ENCODE assay signal across 10 cellular contexts in genomic region chr5:179866241-179867078, GRCh38. TPM values are rescaled to one million over a fixed set of nuclear protein-coding genes. Genes with fewer than 3 reads are reported as not detected.
DNase-seq lines count a peak whose midpoint lies in the region; ATAC-seq and TF ChIP-seq lines count a peak whose summit lies in the region.
"Had no signal": no experiment of that assay in that cellular context is flagged by ENCODE, and none has a peak within 500 bp of the region (broad histone marks: within the 10 kb centered on the region; RNA-seq: fewer than 3 reads in every experiment).

No MANE protein-coding gene starts in this region.

- H3K4me3 ChIP-seq in GM12865 (ENCODE audit: low read depth, low read length) (no peak overlapping the region), osteoblast (ENCODE audit: insufficient read depth, low read length) (no peak overlapping the region)
- H3K4me3 ChIP-seq: thyroid gland had no signal

- DNase-seq in GM12865 (ENCODE audit: low read depth) (peak; percentile 45), osteoblast (ENCODE audit: insufficient read length, low spot score, missing footprints) (peak; percentile 84)
- peak; percentile 26 for DNase-seq in activated naive CD8-positive, alpha-beta T cell treated with anti-CD3 and anti-CD28 coated beads, Interleukin-2, amount 50 U/mL, for 24 hours
- no peak for DNase-seq in activated CD8-positive, alpha-beta memory T cell treated with anti-CD3 and anti-CD28 coated beads for 24 hours
- DNase-seq: NCI-H2029, thyroid gland had no signal

- peak overlapping the region in 2 of 3 donors; percentile 36 to 71 for H3K27ac Mint-ChIP-seq in IgD-negative memory B cell
- no peak overlapping the region for H3K27ac Mint-ChIP-seq in activated naive CD8-positive, alpha-beta T cell treated with anti-CD3 and anti-CD28 coated beads, Interleukin-2, amount 50 U/mL, for 24 hours

- peaks cover 66% of the 10 kb centered on the region for H3K36me3 ChIP-seq in osteoblast (ENCODE audit: insufficient read depth, low read length)

- peak overlapping the region in 1 of 4 donors; percentile 18 for H3K4me3 Mint-ChIP-seq in IgD-negative memory B cell
- no peak overlapping the region for H3K4me3 Mint-ChIP-seq in activated naive CD8-positive, alpha-beta T cell treated with anti-CD3 and anti-CD28 coated beads, Interleukin-2, amount 50 U/mL, for 24 hours

- no peaks in the 10 kb centered on the region for H3K27me3 Mint-ChIP-seq in IgD-negative memory B cell
- H3K27me3 Mint-ChIP-seq in activated naive CD8-positive, alpha-beta T cell treated with anti-CD3 and anti-CD28 coated beads, Interleukin-2, amount 50 U/mL, for 24 hours, result no peaks in the 10 kb centered on the region

- H3K36me3 Mint-ChIP-seq in IgD-negative memory B cell, result peaks cover 8% of the 10 kb centered on the region
- H3K36me3 Mint-ChIP-seq in activated naive CD8-positive, alpha-beta T cell treated with anti-CD3 and anti-CD28 coated beads, Interleukin-2, amount 50 U/mL, for 24 hours (ENCODE audit: low read depth), result peaks cover 22% of the 10 kb centered on the region

- no peak overlapping the region for H2AFZ ChIP-seq in osteoblast (ENCODE audit: low read length)

- H3K4me2 ChIP-seq in osteoblast (ENCODE audit: insufficient read depth, low read length), result no peak overlapping the region

- H3K79me2 ChIP-seq in osteoblast (ENCODE audit: insufficient read depth, low read length), result no peaks in the 10 kb centered on the region

- H3K9me3 Mint-ChIP-seq in IgD-negative memory B cell, result no peaks in the 10 kb centered on the region
- H3K9me3 Mint-ChIP-seq in activated naive CD8-positive, alpha-beta T cell treated with anti-CD3 and anti-CD28 coated beads, Interleukin-2, amount 50 U/mL, for 24 hours, result no peaks in the 10 kb centered on the region

- no peaks in the 10 kb centered on the region for H4K20me1 ChIP-seq in osteoblast (ENCODE audit: insufficient read depth, low read length)

- ATAC-seq in activated naive CD8-positive, alpha-beta T cell treated with anti-CD3 and anti-CD28 coated beads, Interleukin-2, amount 50 U/mL, for 24 hours, result peak; percentile 45
- ATAC-seq in HG03039 (IDR thresholded peaks at IDR 0.05; ENCODE audit: unreplicated experiment), result no peak
- ATAC-seq in GM18858 (IDR thresholded peaks at IDR 0.05; ENCODE audit: unreplicated experiment), result no peak
- ATAC-seq in GM19351 (IDR thresholded peaks at IDR 0.05; ENCODE audit: unreplicated experiment), result no peak

- peaks cover 0 to 3% (median 0%) of the 10 kb centered on the region in 3 donors for H3K4me1 Mint-ChIP-seq in IgD-negative memory B cell
- no peaks in the 10 kb centered on the region for H3K4me1 Mint-ChIP-seq in activated naive CD8-positive, alpha-beta T cell treated with anti-CD3 and anti-CD28 coated beads, Interleukin-2, amount 50 U/mL, for 24 hours

- no peaks in the 10 kb centered on the region for H3K4me1 ChIP-seq in osteoblast (ENCODE audit: insufficient read depth, low read length)

- no peak overlapping the region for H3K27ac ChIP-seq in osteoblast (ENCODE audit: low read depth, low read length)
- H3K27ac ChIP-seq: thyroid gland had no signal

- peak; percentile 33 for TF ChIP-seq CTCF in GM12865 (IDR thresholded peaks at IDR 0.05; ENCODE audit: insufficient read depth, low read depth, low read length, missing control alignments)
- no peak for TF ChIP-seq CTCF in osteoblast (IDR thresholded peaks at IDR 0.05; ENCODE audit: extremely low read depth, low read depth, low read length)

- no peaks in the 10 kb centered on the region for H3K27me3 ChIP-seq in osteoblast (ENCODE audit: insufficient read depth, low read length)
- H3K27me3 ChIP-seq: thyroid gland had no signal

- H3K9me3 ChIP-seq in osteoblast (ENCODE audit: low read depth, low read length), result no peaks in the 10 kb centered on the region
- H3K9me3 ChIP-seq: thyroid gland had no signal

RNA-seq across cellular contexts. Expression of gene MRNIP, which starts 7.8 kb away (rescaled TPM):
- polyA plus RNA-seq in IgD-negative memory B cell, result 26.2 TPM
- 10.1 and 12.7 TPM in 2 replicates for total RNA-seq in osteoblast

RNA-seq across cellular contexts. Expression of gene TBC1D9B, which starts 41.2 kb away (rescaled TPM):
- 57.2 TPM for polyA plus RNA-seq in IgD-negative memory B cell
- 89.4 and 90.2 TPM in 2 replicates for total RNA-seq in osteoblast

RNA-seq across cellular contexts. Expression of gene SQSTM1, which starts 45.8 kb away (rescaled TPM):
- 225 TPM for polyA plus RNA-seq in IgD-negative memory B cell
- 826 and 992 TPM in 2 replicates for total RNA-seq in osteoblast

RNA-seq across cellular contexts. Expression of gene MGAT4B, which starts 59.8 kb away (rescaled TPM):
- 12.0 TPM for polyA plus RNA-seq in IgD-negative memory B cell
- total RNA-seq in osteoblast, result 90.5 and 95.9 TPM in 2 replicates
